26 cellular contexts compared by ENCODE assay signal in the genomic region with DNA sequence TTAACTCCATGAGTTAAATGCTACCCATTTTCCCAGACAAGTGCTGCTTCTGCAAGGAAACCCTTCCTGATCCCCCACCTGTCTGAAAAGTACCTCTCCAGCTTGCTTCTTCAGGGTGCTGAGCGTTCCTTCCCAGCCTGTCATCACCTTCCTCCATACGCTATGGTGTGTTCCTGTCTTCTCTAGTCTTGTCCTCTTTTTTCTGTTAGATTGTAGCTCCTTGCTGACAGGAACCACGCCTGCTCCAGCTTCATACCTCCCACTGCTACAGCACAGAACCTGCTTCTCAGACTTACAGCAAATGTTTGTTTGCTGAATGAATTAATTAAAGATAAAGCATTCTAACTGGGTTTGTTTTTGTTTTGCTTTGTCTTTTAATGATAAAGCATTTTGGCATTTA. TPM values are rescaled to one million over a fixed set of nuclear protein-coding genes. Genes with fewer than 3 reads are reported as not detected.
A peak's percentile ranks its signal among the peaks of the same experiment; 100 is the strongest.
DNase-seq lines count a peak whose midpoint lies in the region; ATAC-seq, FAIRE-seq and TF ChIP-seq lines count a peak whose summit lies in the region.
"Had no signal": no experiment of that assay in that cellular context is flagged by ENCODE, and none has a peak within 500 bp of the region (broad histone marks: within the 10 kb centered on the region; RNA-seq: fewer than 3 reads in every experiment).

No MANE protein-coding gene starts in this region.

- H3K4ac ChIP-seq in IMR-90 (ENCODE audit: low read depth, low read length): no peak overlapping the region

- H2BK20ac ChIP-seq in IMR-90 (ENCODE audit: low read depth, low read length): no peak overlapping the region

- H2AK5ac ChIP-seq in IMR-90 (ENCODE audit: low read depth, low read length): no peak overlapping the region

- H3K9me1 ChIP-seq in IMR-90 (ENCODE audit: insufficient read depth, low read length): no peaks in the 10 kb centered on the region

- peak overlapping the region; percentile 26 for H2AK9ac ChIP-seq in IMR-90 (replicated peaks; ENCODE audit: low read depth, low read length, poor library complexity)

- H3K79me2 ChIP-seq in GM12878 (ENCODE audit: control insufficient read depth, insufficient read depth, low read length): no peaks in the 10 kb centered on the region
- no peaks in the 10 kb centered on the region for H3K79me2 ChIP-seq in osteoblast (ENCODE audit: insufficient read depth, low read length)

- H4K20me1 ChIP-seq in IMR-90 (ENCODE audit: insufficient read depth, low read length) (no peaks in the 10 kb centered on the region), GM12878 (ENCODE audit: control insufficient read depth, insufficient read depth) (no peaks in the 10 kb centered on the region), osteoblast (ENCODE audit: insufficient read depth, low read length) (no peaks in the 10 kb centered on the region)
- H4K20me1 ChIP-seq: BLaER1 treated with 17β-estradiol and CSF1 and Interleukin-3, amounts not matched to agents 10 nM and 100 nM had no signal

- H3K27me3 ChIP-seq in IMR-90 (ENCODE audit: control insufficient read depth, insufficient read depth, low read length): peaks cover 4% of the 10 kb centered on the region
- H3K27me3 ChIP-seq in GM12878 (replicated peaks in 1 of 2; ENCODE audit: control insufficient read depth in 2 of 2, insufficient read depth in 2 of 2, low read length in 1 of 2): no peaks in the 10 kb centered on the region
- H3K27me3 ChIP-seq in osteoblast (ENCODE audit: insufficient read depth, low read length): peaks cover 2% of the 10 kb centered on the region
- no peaks in the 10 kb centered on the region for H3K27me3 ChIP-seq in CD8-positive, alpha-beta T cell (ENCODE audit: insufficient read depth, low read length)
- H3K27me3 ChIP-seq: BLaER1 treated with 17β-estradiol and CSF1 and Interleukin-3, amounts not matched to agents 10 nM and 100 nM had no signal

- H3K27ac ChIP-seq in IMR-90 (ENCODE audit: insufficient read depth, low read length) (no peak overlapping the region), GM12878 (ENCODE audit: control insufficient read depth, insufficient read depth) (no peak overlapping the region), osteoblast (ENCODE audit: low read depth, low read length) (no peak overlapping the region)
- H3K27ac ChIP-seq in CD8-positive, alpha-beta T cell (ENCODE audit: low read depth, low read length): no peak overlapping the region
- H3K27ac ChIP-seq: BLaER1 treated with 17β-estradiol and CSF1 and Interleukin-3, amounts not matched to agents 10 nM and 100 nM had no signal

- no peak overlapping the region for H3K9ac ChIP-seq in IMR-90 (ENCODE audit: low read depth, low read length)
- no peak overlapping the region for H3K9ac ChIP-seq in GM12878 (ENCODE audit: control insufficient read depth, insufficient read depth, low read length)
- H3K9ac ChIP-seq: BLaER1 treated with 17β-estradiol and CSF1 and Interleukin-3, amounts not matched to agents 10 nM and 100 nM; SK-N-SH had no signal

- ATAC-seq in activated CD8-positive, alpha-beta T cell treated with anti-CD3 and anti-CD28 coated beads for 36 hours: no peak
- no peak for ATAC-seq in activated CD8-positive, alpha-beta T cell treated with anti-CD3 and anti-CD28 coated beads, Interleukin-2, amount 10 ng/mL, durations not matched to agents 7 days and 5 days
- ATAC-seq in IMR-90 (ENCODE audit: low read depth): no peak
- no peak for ATAC-seq in GM12878
- ATAC-seq in GM19463 (IDR thresholded peaks at IDR 0.05; ENCODE audit: unreplicated experiment): no peak
- no peak for ATAC-seq in CD8-positive, alpha-beta T cell
- ATAC-seq: PC-3 had no signal

- POLR2A ChIA-PET in activated CD8-positive, alpha-beta T cell treated with anti-CD3 and anti-CD28 coated beads for 36 hours (lab: Charles Lee): interaction anchor here (0.5 to 2.6 kb wide), 5 partner anchors 15 to 110 kb away, joined by 4 to 20 read pairs (median 6); partner anchors contain the start of genes ERH and SLC39A9
- POLR2A ChIA-PET in activated CD8-positive, alpha-beta T cell treated with anti-CD3 and anti-CD28 coated beads, Interleukin-2, amount 10 ng/mL, durations not matched to agents 7 days and 5 days (lab: Charles Lee): no interaction called here
- POLR2A ChIA-PET in IMR-90 (lab: Charles Lee; ENCODE audit: unreplicated experiment) (no interaction called here), GM12878 (lab: Charles Lee) (interaction anchor here (0.9 to 9.1 kb wide), 7 partner anchors 7 to 37 kb away, joined by 3 to 100 read pairs (median 4); partner anchors contain the start of genes ERH and SLC39A9)
- POLR2A ChIA-PET in CD8-positive, alpha-beta T cell (lab: Charles Lee): no interaction called here

- no peak for DNase-seq in activated CD8-positive, alpha-beta T cell treated with anti-CD3 and anti-CD28 coated beads for 36 hours
- DNase-seq in activated CD8-positive, alpha-beta T cell treated with anti-CD3 and anti-CD28 coated beads, Interleukin-2, amount 10 ng/mL, durations not matched to agents 7 days and 5 days: no peak
- DNase-seq in IMR-90 (no peak), GM12878 (ENCODE audit: low read depth, low spot score) (no peak), osteoblast (ENCODE audit: insufficient read length, low spot score, missing footprints) (peak; percentile 68), NCI-H1092 treated with DMSO at 0.1 percent for 48 hours (lab: John Stamatoyannopoulos, UW) (no peak)
- no peak for DNase-seq in CD8-positive, alpha-beta T cell
- DNase-seq: AML-193; CD4-positive, alpha-beta T cell; COR-L47; DMS53; GOT3; HFFc6; NCI-H1092; NCI-H1436; NCI-H187 treated with DMSO at 0.1 percent for 48 hours; NCI-H2171 treated with DMSO at 0.1 percent for 48 hours; NCI-H345; NCI-H524; NCI-H774; PC-3; SK-N-SH had no signal

- no peak for FAIRE-seq in GM12878 (lab: Jason Lieb, UNC)
- FAIRE-seq: A204.1 had no signal

- peaks cover 42% of the 10 kb centered on the region for H3K4me1 Mint-ChIP-seq in activated CD8-positive, alpha-beta T cell treated with anti-CD3 and anti-CD28 coated beads for 36 hours (ENCODE audit: low read depth)
- H3K4me1 Mint-ChIP-seq in activated CD8-positive, alpha-beta T cell treated with anti-CD3 and anti-CD28 coated beads, Interleukin-2, amount 10 ng/mL, durations not matched to agents 7 days and 5 days (ENCODE audit: low read depth): peaks cover 15% of the 10 kb centered on the region
- peaks cover 9% of the 10 kb centered on the region for H3K4me1 Mint-ChIP-seq in CD8-positive, alpha-beta T cell (ENCODE audit: low read depth)

- TF ChIP-seq EP300 in GM12878 (IDR thresholded peaks at IDR 0.05; ENCODE audit: borderline replicate concordance in 1 of 2, control insufficient read depth in 1 of 2, low read depth in 2 of 2, low read length in 2 of 2): no peak

- intact Hi-C loops in activated CD8-positive, alpha-beta T cell treated with anti-CD3 and anti-CD28 coated beads for 36 hours (cut with micrococcal nuclease): no loop called here
- intact Hi-C loops in IMR-90 (cut with micrococcal nuclease): no loop called here
- intact Hi-C loops in GM12878 (cut with micrococcal nuclease; ENCODE audit: unreplicated experiment): loop anchor here (5.0 kb wide), 1 partner anchor 103 kb away; no protein-coding TSS in a partner anchor
- intact Hi-C loops in CD8-positive, alpha-beta T cell (cut with DNase I, micrococcal nuclease): no loop called here

- SMC1A ChIA-PET in GM12878 (lab: Charles Lee; ENCODE audit: uncharacterized antibody, unreplicated experiment): interaction anchor here (0.7 to 4.0 kb wide), 6 partner anchors 10 to 101 kb away, joined by 3 to 24 read pairs (median 8); partner anchors contain the start of genes ERH and SLC39A9

- H4K5ac ChIP-seq in IMR-90 (ENCODE audit: low read depth, low read length): no peak overlapping the region

- dilution Hi-C loops in IMR-90 (cut with HindIII; ENCODE audit: low sequenced_read_pairs, unreplicated experiment): no loop called here

- no peaks in the 10 kb centered on the region for H3K27me3 Mint-ChIP-seq in activated CD8-positive, alpha-beta T cell treated with anti-CD3 and anti-CD28 coated beads for 36 hours
- H3K27me3 Mint-ChIP-seq in activated CD8-positive, alpha-beta T cell treated with anti-CD3 and anti-CD28 coated beads, Interleukin-2, amount 10 ng/mL, durations not matched to agents 7 days and 5 days (ENCODE audit: low read depth): no peaks in the 10 kb centered on the region
- H3K27me3 Mint-ChIP-seq in CD8-positive, alpha-beta T cell (ENCODE audit: low read depth): peaks cover 6% of the 10 kb centered on the region
- H3K27me3 Mint-ChIP-seq: CD4-positive, alpha-beta T cell had no signal

- no peak overlapping the region for H2AFZ ChIP-seq in IMR-90 (replicated peaks; ENCODE audit: low read length, poor library complexity)
- H2AFZ ChIP-seq in GM12878 (ENCODE audit: control insufficient read depth, low read depth, low read length): peak overlapping the region; percentile 54
- H2AFZ ChIP-seq in osteoblast (ENCODE audit: low read length): no peak overlapping the region

- no CpG with 5 or more reads among the region's 3 CpGs for WGBS in IMR-90 (ENCODE audit: extremely low coverage in 2 of 2, insufficient read length in 1 of 2), 2 experiments
- 98% methylated on average over 3 of the region's 3 CpGs for WGBS in GM12878 (ENCODE audit: insufficient coverage, insufficient replicate concordance, low lambda C conversion rate, missing lambda C conversion rate)

- no peaks in the 10 kb centered on the region for H3K9me3 Mint-ChIP-seq in activated CD8-positive, alpha-beta T cell treated with anti-CD3 and anti-CD28 coated beads for 36 hours
- H3K9me3 Mint-ChIP-seq in activated CD8-positive, alpha-beta T cell treated with anti-CD3 and anti-CD28 coated beads, Interleukin-2, amount 10 ng/mL, durations not matched to agents 7 days and 5 days (ENCODE audit: insufficient read depth): no peaks in the 10 kb centered on the region
- H3K9me3 Mint-ChIP-seq in CD8-positive, alpha-beta T cell: no peaks in the 10 kb centered on the region
- H3K9me3 Mint-ChIP-seq: CD4-positive, alpha-beta T cell; HFFc6 had no signal

- H3K4me2 ChIP-seq in IMR-90 (ENCODE audit: low read depth, low read length) (no peak overlapping the region), GM12878 (ENCODE audit: control insufficient read depth, insufficient read depth) (no peak overlapping the region), osteoblast (ENCODE audit: insufficient read depth, low read length) (no peak overlapping the region)
- H3K4me2 ChIP-seq: SK-N-SH had no signal

- TF ChIP-seq CTCF in activated CD8-positive, alpha-beta T cell treated with anti-CD3 and anti-CD28 coated beads for 36 hours (IDR thresholded peaks at IDR 0.05): no peak
- TF ChIP-seq CTCF in IMR-90 (conservative IDR thresholded peaks at IDR 0.05; ENCODE audit: low read depth, low read length): no peak
- no peak for TF ChIP-seq CTCF in GM12878 (IDR thresholded peaks at IDR 0.05 in 2 of 3, conservative IDR thresholded peaks at IDR 0.05 in 1 of 3; ENCODE audit: control insufficient read depth in 2 of 3, extremely low read depth in 1 of 3, insufficient read depth in 1 of 3, low read depth in 3 of 3, low read length in 3 of 3)
- no peak for TF ChIP-seq CTCF in osteoblast (IDR thresholded peaks at IDR 0.05; ENCODE audit: extremely low read depth, low read depth, low read length)
- TF ChIP-seq CTCF in CD8-positive, alpha-beta T cell (IDR thresholded peaks at IDR 0.05): no peak

- H3K79me1 ChIP-seq in IMR-90 (ENCODE audit: low read depth in 1 of 2, low read length in 2 of 2): no peaks in the 10 kb centered on the region

- H3K36me3 Mint-ChIP-seq in activated CD8-positive, alpha-beta T cell treated with anti-CD3 and anti-CD28 coated beads for 36 hours (ENCODE audit: low read depth): no peaks in the 10 kb centered on the region
- H3K36me3 Mint-ChIP-seq in activated CD8-positive, alpha-beta T cell treated with anti-CD3 and anti-CD28 coated beads, Interleukin-2, amount 10 ng/mL, durations not matched to agents 7 days and 5 days (ENCODE audit: low read depth): peaks cover 2% of the 10 kb centered on the region
- H3K36me3 Mint-ChIP-seq in CD8-positive, alpha-beta T cell: no peaks in the 10 kb centered on the region

- H3K4me3 ChIP-seq in IMR-90 (ENCODE audit: insufficient read depth, low read depth, low read length): no peak overlapping the region
- H3K4me3 ChIP-seq in GM12878: no peak overlapping the region
- no peak overlapping the region for H3K4me3 ChIP-seq in osteoblast (ENCODE audit: insufficient read depth, low read length)
- H3K4me3 ChIP-seq in CD8-positive, alpha-beta T cell (ENCODE audit: low read depth, low read length): no peak overlapping the region
- H3K4me3 ChIP-seq: BLaER1 treated with 17β-estradiol and CSF1 and Interleukin-3, amounts not matched to agents 10 nM and 100 nM; HAP-1 had no signal

- RAD21 ChIA-PET in GM12878 (lab: Charles Lee; ENCODE audit: unreplicated experiment): interaction anchor here (0.9 to 11.5 kb wide), 4 partner anchors 15 to 86 kb away, joined by 3 to 143 read pairs (median 4); partner anchors contain the start of genes ERH and SLC39A9

- no peaks in the 10 kb centered on the region for H3K9me3 ChIP-seq in IMR-90 (ENCODE audit: control insufficient read depth, insufficient read depth, low read length)
- H3K9me3 ChIP-seq in GM12878 (replicated peaks; ENCODE audit: control insufficient read depth, insufficient read depth, low read length): no peaks in the 10 kb centered on the region
- no peaks in the 10 kb centered on the region for H3K9me3 ChIP-seq in osteoblast (ENCODE audit: low read depth, low read length)
- H3K9me3 ChIP-seq in CD8-positive, alpha-beta T cell (ENCODE audit: low read length): no peaks in the 10 kb centered on the region
- H3K9me3 ChIP-seq: BLaER1 treated with 17β-estradiol and CSF1 and Interleukin-3, amounts not matched to agents 10 nM and 100 nM; HAP-1; SK-N-SH had no signal

- H3K14ac ChIP-seq in IMR-90 (replicated peaks; ENCODE audit: low read depth, low read length): no peak overlapping the region

- no peak overlapping the region for H3K56ac ChIP-seq in IMR-90 (ENCODE audit: extremely low read depth, insufficient read depth, low read length)

- no peak overlapping the region for H3K23ac ChIP-seq in IMR-90 (ENCODE audit: low read depth, low read length)

- CTCF ChIA-PET in activated CD8-positive, alpha-beta T cell treated with anti-CD3 and anti-CD28 coated beads for 36 hours (lab: Charles Lee): interaction anchor here (0.9 to 1.7 kb wide), 4 partner anchors 17 to 515 kb away, joined by 3 to 5 read pairs (median 4); partner anchors contain the start of gene EXD2
- CTCF ChIA-PET in activated CD8-positive, alpha-beta T cell treated with anti-CD3 and anti-CD28 coated beads, Interleukin-2, amount 10 ng/mL, durations not matched to agents 7 days and 5 days (lab: Charles Lee): interaction anchor here (1.5 kb wide), 1 partner anchor 40 kb away, joined by 3 read pairs; the partner anchor contains the start of genes ERH and SLC39A9
- CTCF ChIA-PET in IMR-90 (lab: Yijun Ruan, JAX) (no interaction called here), GM12878 (lab: Yijun Ruan, JAX) (interaction anchor here (0.9 to 2.4 kb wide), 5 partner anchors 9 to 117 kb away, joined by 3 to 15 read pairs (median 3); no protein-coding TSS in a partner anchor)
- CTCF ChIA-PET in CD8-positive, alpha-beta T cell (lab: Charles Lee): no interaction called here

- peaks cover 7% of the 10 kb centered on the region for H3K4me1 ChIP-seq in IMR-90 (ENCODE audit: control insufficient read depth, insufficient read depth, low read length)
- H3K4me1 ChIP-seq in GM12878 (ENCODE audit: control insufficient read depth, insufficient read depth, low read length): peaks cover 38% of the 10 kb centered on the region
- peaks cover 10% of the 10 kb centered on the region for H3K4me1 ChIP-seq in osteoblast (ENCODE audit: insufficient read depth, low read length)
- H3K4me1 ChIP-seq in CD8-positive, alpha-beta T cell (ENCODE audit: insufficient read depth, low read length): peaks cover 6% of the 10 kb centered on the region
- H3K4me1 ChIP-seq: HAP-1 had no signal

- no peaks in the 10 kb centered on the region for H3K36me3 ChIP-seq in IMR-90 (ENCODE audit: control insufficient read depth, insufficient read depth, low read length)
- no peaks in the 10 kb centered on the region for H3K36me3 ChIP-seq in GM12878 (ENCODE audit: control insufficient read depth in 2 of 2, insufficient read depth in 2 of 2, low read length in 1 of 2)
- H3K36me3 ChIP-seq in osteoblast (ENCODE audit: insufficient read depth, low read length): no peaks in the 10 kb centered on the region
- H3K36me3 ChIP-seq in CD8-positive, alpha-beta T cell (ENCODE audit: insufficient read depth, low read length): no peaks in the 10 kb centered on the region
- H3K36me3 ChIP-seq: BLaER1 treated with 17β-estradiol and CSF1 and Interleukin-3, amounts not matched to agents 10 nM and 100 nM; HAP-1 had no signal

- H3K27ac Mint-ChIP-seq in activated CD8-positive, alpha-beta T cell treated with anti-CD3 and anti-CD28 coated beads for 36 hours: peak overlapping the region; percentile 2
- H3K27ac Mint-ChIP-seq in activated CD8-positive, alpha-beta T cell treated with anti-CD3 and anti-CD28 coated beads, Interleukin-2, amount 10 ng/mL, durations not matched to agents 7 days and 5 days: no peak overlapping the region
- H3K27ac Mint-ChIP-seq in CD8-positive, alpha-beta T cell: no peak overlapping the region
- H3K27ac Mint-ChIP-seq: CD4-positive, alpha-beta T cell; HFFc6 had no signal

- BruUV-seq in IMR-90 (replicated peaks; lab: Mats Ljungman, UMichigan) (no TSS peak), GM12878 (replicated peaks; lab: Mats Ljungman, UMichigan) (no TSS peak)

- no peak overlapping the region for H3K18ac ChIP-seq in IMR-90 (ENCODE audit: low read depth, low read length)

- no peak overlapping the region for H4K91ac ChIP-seq in IMR-90 (ENCODE audit: insufficient read depth, low read depth, low read length)

- H2BK120ac ChIP-seq in IMR-90 (ENCODE audit: low read depth, low read length): no peak overlapping the region

- TF ChIP-seq RAD21 in IMR-90 (IDR thresholded peaks at IDR 0.05; ENCODE audit: low read length) (no peak), GM12878 (IDR thresholded peaks at IDR 0.05; ENCODE audit: insufficient read depth, low read depth, low read length) (no peak)

- H4K8ac ChIP-seq in IMR-90 (ENCODE audit: low read depth in 2 of 2, low read length in 2 of 2): no peak overlapping the region

- in situ Hi-C loops in IMR-90 (cut with MboI; ENCODE audit: low sequenced_read_pairs) (loop anchor here (5.0 kb wide), 1 partner anchor 107 kb away; no protein-coding TSS in a partner anchor), GM12878 (cut with MboI) (no loop called here)

- no peak for TF ChIP-seq POLR2A in IMR-90 (IDR thresholded peaks at IDR 0.05; ENCODE audit: low read depth, low read length)
- no peak for TF ChIP-seq POLR2A in GM12878 (IDR thresholded peaks at IDR 0.05; ENCODE audit: low read depth, low read length)

- no peak overlapping the region for H3K4me3 Mint-ChIP-seq in activated CD8-positive, alpha-beta T cell treated with anti-CD3 and anti-CD28 coated beads for 36 hours
- H3K4me3 Mint-ChIP-seq in activated CD8-positive, alpha-beta T cell treated with anti-CD3 and anti-CD28 coated beads, Interleukin-2, amount 10 ng/mL, durations not matched to agents 7 days and 5 days: no peak overlapping the region
- H3K4me3 Mint-ChIP-seq in CD8-positive, alpha-beta T cell: no peak overlapping the region
- H3K4me3 Mint-ChIP-seq: CD4-positive, alpha-beta T cell; HFFc6 had no signal

- no peak overlapping the region for H2BK15ac ChIP-seq in IMR-90 (ENCODE audit: low read depth, low read length)

- H2BK5ac ChIP-seq in IMR-90 (ENCODE audit: low read depth, low read length, poor library complexity, severe bottlenecking): no peak overlapping the region

RNA-seq across cellular contexts. Expression of gene ERH, which starts 39.1 kb away (rescaled TPM):
- total RNA-seq in activated CD8-positive, alpha-beta T cell treated with anti-CD3 and anti-CD28 coated beads for 36 hours: 100 to 1,000 TPM; 301 to 313 TPM
- 100 to 1,000 TPM; 290 to 318 TPM for total RNA-seq in activated CD8-positive, alpha-beta T cell treated with anti-CD3 and anti-CD28 coated beads, Interleukin-2, amount 10 ng/mL, durations not matched to agents 7 days and 5 days
- total RNA-seq in IMR-90 (2012; rRNA removed) (64.2 and 189 TPM in 2 replicates), GM12878 (2014; rRNA removed) (236 and 275 TPM in 2 replicates), GM12878 (2014; rRNA removed; fragmentation: Illumina TruSeq; extraction: Trizol) (440 and 441 TPM in 2 replicates), GM12878 (2021) (375 and 388 TPM in 2 replicates), osteoblast (71.9 and 75.3 TPM in 2 replicates)
- polyA plus RNA-seq in IMR-90 (2012; rRNA removed) (128 and 150 TPM in 2 replicates), GM12878 (2011; rRNA removed) (491 and 785 TPM in 2 replicates), GM12878 (2014; fragmentation: Illumina TruSeq; extraction: Trizol) (390 and 413 TPM in 2 replicates), GM12878 (2014; fragmentation: Nextera tagmentation; extraction: Ambion mirVana) (100 to 1,000 TPM; 538 to 852 TPM), GM12878 (2014; rRNA removed) (269 and 302 TPM in 2 replicates), GM12878 (2016; fragmentation: Nextera tagmentation; extraction: Ambion mirVana) (100 to 1,000 TPM; 255 to 334 TPM)
- 69.6 and 77.4 TPM in 2 replicates for polyA plus RNA-seq in IMR-90 (2012; cell fraction: cytosol; rRNA removed)
- polyA plus RNA-seq in IMR-90 (2012; cell fraction: nucleus; rRNA removed; ENCODE audit: low replicate concordance): 10.6 and 38.1 TPM in 2 replicates
- total RNA-seq in GM12878 (2013; cell fraction: nucleolus; rRNA removed): 77.0 and 96.5 TPM in 2 replicates
- polyA plus RNA-seq in GM12878 (2011; ENCODE audit: low read depth): 97.7 TPM
- 225 and 239 TPM in 2 replicates for polyA plus RNA-seq in GM12878 (2011; cell fraction: cytosol; rRNA removed)
- polyA plus RNA-seq in GM12878 (2011; cell fraction: nucleus; rRNA removed): 76.8 and 103 TPM in 2 replicates
- polyA plus RNA-seq in GM12878 (2012): 230 and 359 TPM in 2 replicates
- polyA minus RNA-seq in GM12878 (2011; rRNA and poly(A)+ RNA removed): 120 and 155 TPM in 2 replicates
- 134 and 182 TPM in 2 replicates for polyA minus RNA-seq in GM12878 (2011; cell fraction: cytosol; rRNA and poly(A)+ RNA removed)
- 48.6 and 71.8 TPM in 2 replicates for polyA minus RNA-seq in GM12878 (2011; cell fraction: nucleus; rRNA and poly(A)+ RNA removed)
- total RNA-seq in CD8-positive, alpha-beta T cell: 10 to 100 TPM; 95.6 to 97.2 TPM

RNA-seq across cellular contexts. Expression of gene SLC39A9, which starts 39.5 kb away (rescaled TPM):
- total RNA-seq in activated CD8-positive, alpha-beta T cell treated with anti-CD3 and anti-CD28 coated beads for 36 hours: 10 to 100 TPM; 39.2 to 41.3 TPM
- 10 to 100 TPM; 44.5 to 46.2 TPM for total RNA-seq in activated CD8-positive, alpha-beta T cell treated with anti-CD3 and anti-CD28 coated beads, Interleukin-2, amount 10 ng/mL, durations not matched to agents 7 days and 5 days
- total RNA-seq in IMR-90 (2012; rRNA removed) (137 and 168 TPM in 2 replicates), GM12878 (2014; rRNA removed) (66.3 and 76.5 TPM in 2 replicates), GM12878 (2014; rRNA removed; fragmentation: Illumina TruSeq; extraction: Trizol) (65.4 and 69.1 TPM in 2 replicates), GM12878 (2021) (55.8 and 58.7 TPM in 2 replicates), osteoblast (131 and 163 TPM in 2 replicates)
- polyA plus RNA-seq in IMR-90 (2012; rRNA removed) (33.1 and 41.4 TPM in 2 replicates), GM12878 (2011; rRNA removed) (109 and 121 TPM in 2 replicates), GM12878 (2014; fragmentation: Illumina TruSeq; extraction: Trizol) (50.2 and 58.3 TPM in 2 replicates), GM12878 (2014; fragmentation: Nextera tagmentation; extraction: Ambion mirVana) (10 to 100 TPM; 19.9 to 29.5 TPM), GM12878 (2014; rRNA removed) (35.1 and 40.9 TPM in 2 replicates), GM12878 (2016; fragmentation: Nextera tagmentation; extraction: Ambion mirVana) (10 to 100 TPM; 40.8 to 43.7 TPM)
- polyA plus RNA-seq in IMR-90 (2012; cell fraction: cytosol; rRNA removed): 19.5 and 28.5 TPM in 2 replicates
- 16.3 and 29.5 TPM in 2 replicates for polyA plus RNA-seq in IMR-90 (2012; cell fraction: nucleus; rRNA removed; ENCODE audit: low replicate concordance)
- 143 and 144 TPM in 2 replicates for total RNA-seq in GM12878 (2013; cell fraction: nucleolus; rRNA removed)
- polyA plus RNA-seq in GM12878 (2011; ENCODE audit: low read depth): 33.5 TPM
- polyA plus RNA-seq in GM12878 (2011; cell fraction: cytosol; rRNA removed): 76.2 and 79.0 TPM in 2 replicates
- polyA plus RNA-seq in GM12878 (2011; cell fraction: nucleus; rRNA removed): 58.8 and 86.5 TPM in 2 replicates
- polyA plus RNA-seq in GM12878 (2012): 33.8 and 41.8 TPM in 2 replicates
- 237 and 247 TPM in 2 replicates for polyA minus RNA-seq in GM12878 (2011; rRNA and poly(A)+ RNA removed)
- 43.0 and 56.1 TPM in 2 replicates for polyA minus RNA-seq in GM12878 (2011; cell fraction: cytosol; rRNA and poly(A)+ RNA removed)
- polyA minus RNA-seq in GM12878 (2011; cell fraction: nucleus; rRNA and poly(A)+ RNA removed): 41.6 and 49.9 TPM in 2 replicates
- total RNA-seq in CD8-positive, alpha-beta T cell: 10 to 100 TPM; 15.8 to 18.5 TPM

Comparison
In these comparisons a context has a peak if more than half of its experiments do, and no peak if none do; other contexts are left out.
1. POLR2A ChIA-PET loops: an anchor here in activated CD8-positive, alpha-beta T cell treated with anti-CD3 and anti-CD28 coated beads for 36 hours (0.5 to 2.6 kb wide) and GM12878 (0.9 to 9.1 kb wide); none called in activated CD8-positive, alpha-beta T cell treated with anti-CD3 and anti-CD28 coated beads, Interleukin-2, amount 10 ng/mL, durations not matched to agents 7 days and 5 days, IMR-90 and CD8-positive, alpha-beta T cell.
2. CTCF ChIA-PET loops: an anchor here in activated CD8-positive, alpha-beta T cell treated with anti-CD3 and anti-CD28 coated beads for 36 hours (0.9 to 1.7 kb wide), activated CD8-positive, alpha-beta T cell treated with anti-CD3 and anti-CD28 coated beads, Interleukin-2, amount 10 ng/mL, durations not matched to agents 7 days and 5 days (1.5 kb wide) and GM12878 (0.9 to 2.4 kb wide); none called in IMR-90 and CD8-positive, alpha-beta T cell.